ENCODE assay signal across 19 cellular contexts in genomic region chr21:22352088-22352487, GRCh38.
"Had no signal": no experiment of that assay in that cellular context is flagged by ENCODE, and none has a peak within 500 bp of the region (broad histone marks: within the 10 kb centered on the region; RNA-seq: fewer than 3 reads in every experiment).

No MANE protein-coding gene starts in this region.

- ATAC-seq: activated CD4-positive, alpha-beta T cell treated with anti-CD3 and anti-CD28 coated beads for 36 hours; activated CD8-positive, alpha-beta memory T cell treated with anti-CD3 and anti-CD28 coated beads, Interleukin-2, amount 10 ng/mL, durations not matched to agents 7 days and 5 days; heart left ventricle; left cardiac atrium; mucosa of descending colon; naive thymus-derived CD4-positive, alpha-beta T cell; right lobe of liver; stimulated activated naive CD8-positive, alpha-beta T cell treated with anti-CD3 and anti-CD28 coated beads, Interleukin-15, Interleukin-2, amounts not matched to agents 100 U/mL and 50 U/mL, for 24 hours had no signal

- H3K4me1 ChIP-seq: heart left ventricle, right lobe of liver, transverse colon, vagina had no signal

- H3K27ac ChIP-seq: cardiac muscle cell, epithelial cell of prostate, heart left ventricle, ovary, right lobe of liver, transverse colon, vagina had no signal

- H3K9me3 ChIP-seq: mucosa of descending colon, ovary, right lobe of liver, transverse colon, vagina had no signal

- H3K4me2 ChIP-seq: smooth muscle cell had no signal

- H3K4me3 ChIP-seq: cardiac muscle cell, heart left ventricle, lung, mucosa of descending colon, ovary, right lobe of liver, smooth muscle cell, transverse colon, vagina had no signal

- H3K27me3 ChIP-seq: cardiac muscle cell, heart left ventricle, ovary, right lobe of liver, transverse colon, vagina had no signal

- H3K36me3 ChIP-seq: cardiac muscle cell, heart left ventricle, ovary, right lobe of liver, transverse colon, vagina had no signal

- DNase-seq: activated CD4-positive, alpha-beta memory T cell treated with anti-CD3 and anti-CD28 coated beads for 36 hours; activated CD4-positive, alpha-beta T cell treated with anti-CD3 and anti-CD28 coated beads for 36 hours; activated CD8-positive, alpha-beta memory T cell treated with anti-CD3 and anti-CD28 coated beads, Interleukin-2, amount 10 ng/mL, durations not matched to agents 7 days and 5 days; activated naive CD4-positive, alpha-beta T cell treated with anti-CD3 and anti-CD28 coated beads, Interleukin-2, amount 50 U/mL, for 16 hours; activated T-cell treated with anti-CD3 and anti-CD28 coated beads, Interleukin-2, amount 50 U/mL, for 1 hour; heart left ventricle; immature natural killer cell; left cardiac atrium; mucosa of descending colon; naive thymus-derived CD4-positive, alpha-beta T cell; ovary; right lobe of liver; stimulated activated naive CD8-positive, alpha-beta T cell treated with anti-CD3 and anti-CD28 coated beads, Interleukin-15, Interleukin-2, amounts not matched to agents 100 U/mL and 50 U/mL, for 24 hours; transverse colon had no signal
